Comparison of ENCODE assay signal across 10 cellular contexts in the genomic region with DNA sequence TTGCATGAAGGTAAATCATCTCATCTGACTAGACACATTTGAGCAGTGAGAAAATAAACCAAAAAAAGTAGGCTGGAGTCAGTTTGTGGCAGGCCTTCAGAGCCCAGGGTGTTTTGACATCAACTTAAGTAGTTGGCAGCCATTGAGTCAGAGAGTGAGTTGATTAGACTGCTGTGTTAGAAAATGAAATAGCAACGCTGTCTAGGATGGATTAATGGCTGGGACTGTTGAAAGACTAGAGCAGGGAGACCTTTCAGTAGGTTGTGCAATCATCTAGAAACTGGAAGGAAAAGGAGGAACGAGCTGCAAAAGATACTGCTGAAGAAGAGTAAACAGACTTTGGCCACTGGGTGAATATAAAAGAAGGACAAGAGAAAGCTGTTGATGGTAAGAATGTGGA. TPM values are rescaled to one million over a fixed set of nuclear protein-coding genes. Genes with fewer than 3 reads are reported as not detected.
DNase-seq lines count a peak whose midpoint lies in the region; ATAC-seq and TF ChIP-seq lines count a peak whose summit lies in the region.
"Had no signal": no experiment of that assay in that cellular context is flagged by ENCODE, and none has a peak within 500 bp of the region (broad histone marks: within the 10 kb centered on the region; RNA-seq: fewer than 3 reads in every experiment).

No MANE protein-coding gene starts in this region.

- H2BK5ac ChIP-seq in neuronal stem cell (ENCODE audit: low read length) = no peak overlapping the region

- no peak overlapping the region for H3K14ac ChIP-seq in neuronal stem cell (ENCODE audit: low read length)

- H2BK12ac ChIP-seq in neuronal stem cell (ENCODE audit: low read length) = no peak overlapping the region

- no peak overlapping the region for H2BK15ac ChIP-seq in neuronal stem cell (ENCODE audit: low read length)

- no peak overlapping the region for H3K9ac ChIP-seq in neuronal stem cell (ENCODE audit: low read depth, low read length, poor library complexity)

- no peak overlapping the region for H4K91ac ChIP-seq in neuronal stem cell (ENCODE audit: low read depth, low read length, poor library complexity)

- no peak overlapping the region for H3K27ac ChIP-seq in neuronal stem cell (replicated peaks; ENCODE audit: low read length)

- no peak for TF ChIP-seq CTCF in AG09319 (IDR thresholded peaks at IDR 0.05; ENCODE audit: low read depth, low read length)

- no peak overlapping the region for H2AK5ac ChIP-seq in neuronal stem cell (ENCODE audit: low read depth, low read length)

- peaks cover 12 to 22% of the 10 kb centered on the region in 2 donors for H3K4me1 ChIP-seq in neuronal stem cell (ENCODE audit: control insufficient read depth in 2 of 2, insufficient read depth in 1 of 2, low read depth in 1 of 2, low read length in 2 of 2)

- ATAC-seq in GM19023 (IDR thresholded peaks at IDR 0.05; ENCODE audit: unreplicated experiment) = no peak
- ATAC-seq: left colon had no signal

- no peak overlapping the region for H3K4ac ChIP-seq in neuronal stem cell (ENCODE audit: low read length)

- WGBS in neuronal stem cell (ENCODE audit: extremely low coverage in 2 of 2, insufficient read length in 2 of 2, insufficient replicate concordance in 1 of 2), 2 donors = no CpG with 5 or more reads among the region's 2 CpGs

- H3K27me3 ChIP-seq in neuronal stem cell (ENCODE audit: control insufficient read depth in 3 of 3, insufficient read depth in 3 of 3, low read depth in 1 of 3, low read length in 3 of 3) = no peaks in the 10 kb centered on the region

- H4K8ac ChIP-seq in neuronal stem cell (ENCODE audit: low read depth, low read length) = no peak overlapping the region

- no peak overlapping the region for H3K18ac ChIP-seq in neuronal stem cell (ENCODE audit: low read length)

- no peaks in the 10 kb centered on the region for H3K79me1 ChIP-seq in neuronal stem cell (ENCODE audit: low read depth, low read length)

- H3K36me3 ChIP-seq in neuronal stem cell (replicated peaks in 1 of 2; ENCODE audit: control insufficient read depth in 2 of 2, insufficient read depth in 2 of 2, low read length in 2 of 2) = no peaks in the 10 kb centered on the region

- H3K4me2 ChIP-seq in neuronal stem cell (ENCODE audit: insufficient read depth, low read length, poor library complexity, severe bottlenecking) = no peak overlapping the region

- no peak overlapping the region for H3K23ac ChIP-seq in neuronal stem cell (ENCODE audit: low read depth, low read length, poor library complexity)

- peak overlapping the region; percentile 53 for H2AFZ ChIP-seq in neuronal stem cell (ENCODE audit: low read length)

- H2BK120ac ChIP-seq in neuronal stem cell (ENCODE audit: low read depth, low read length) = no peak overlapping the region

- H3K9me3 ChIP-seq in neuronal stem cell (replicated peaks in 1 of 2; ENCODE audit: control insufficient read depth in 2 of 2, insufficient read depth in 1 of 2, low read depth in 1 of 2, low read length in 2 of 2) = no peaks in the 10 kb centered on the region

- DNase-seq in AG09319 (ENCODE audit: extremely low read depth, low read depth) (peak; percentile 56), OCI-M1 (lab: John Stamatoyannopoulos, UW) (peak; percentile 47), fibroblast of the conjunctiva (ENCODE audit: low read depth) (peak; percentile 80), neuronal stem cell (ENCODE audit: low spot score) (no peak), globus pallidus (ENCODE audit: low spot score) (no peak), NCI-H2081 treated with DMSO at 0.1 percent for 48 hours (lab: John Stamatoyannopoulos, UW) (no peak)
- DNase-seq in activated CD4-positive, alpha-beta T cell treated with anti-CD3 and anti-CD28 coated beads for 48 hours = no peak
- DNase-seq: effector CD4-positive, alpha-beta T cell; left colon had no signal

- H3K4me3 ChIP-seq in neuronal stem cell (ENCODE audit: low read length in 2 of 2) = no peak overlapping the region

RNA-seq across cellular contexts. Expression of gene TRIL, which starts 28.6 kb away (rescaled TPM):
- polyA plus RNA-seq in neuronal stem cell (2013, experiment 1 of 2) = 5.0 TPM
- polyA plus RNA-seq in neuronal stem cell (2013, experiment 2 of 2) = 5.2 TPM

Comparison
In these comparisons a context has a peak if more than half of its experiments do, and no peak if none do; other contexts are left out.
1. DNase-seq: peak in AG09319 (single experiment), OCI-M1 (single experiment) and fibroblast of the conjunctiva (single experiment); none in neuronal stem cell (single experiment), activated CD4-positive, alpha-beta T cell treated with anti-CD3 and anti-CD28 coated beads for 48 hours (single experiment), globus pallidus (single experiment) and NCI-H2081 treated with DMSO at 0.1 percent for 48 hours (single experiment).